Comparison of ENCODE assay signal across 8 cellular contexts in the genomic region with DNA sequence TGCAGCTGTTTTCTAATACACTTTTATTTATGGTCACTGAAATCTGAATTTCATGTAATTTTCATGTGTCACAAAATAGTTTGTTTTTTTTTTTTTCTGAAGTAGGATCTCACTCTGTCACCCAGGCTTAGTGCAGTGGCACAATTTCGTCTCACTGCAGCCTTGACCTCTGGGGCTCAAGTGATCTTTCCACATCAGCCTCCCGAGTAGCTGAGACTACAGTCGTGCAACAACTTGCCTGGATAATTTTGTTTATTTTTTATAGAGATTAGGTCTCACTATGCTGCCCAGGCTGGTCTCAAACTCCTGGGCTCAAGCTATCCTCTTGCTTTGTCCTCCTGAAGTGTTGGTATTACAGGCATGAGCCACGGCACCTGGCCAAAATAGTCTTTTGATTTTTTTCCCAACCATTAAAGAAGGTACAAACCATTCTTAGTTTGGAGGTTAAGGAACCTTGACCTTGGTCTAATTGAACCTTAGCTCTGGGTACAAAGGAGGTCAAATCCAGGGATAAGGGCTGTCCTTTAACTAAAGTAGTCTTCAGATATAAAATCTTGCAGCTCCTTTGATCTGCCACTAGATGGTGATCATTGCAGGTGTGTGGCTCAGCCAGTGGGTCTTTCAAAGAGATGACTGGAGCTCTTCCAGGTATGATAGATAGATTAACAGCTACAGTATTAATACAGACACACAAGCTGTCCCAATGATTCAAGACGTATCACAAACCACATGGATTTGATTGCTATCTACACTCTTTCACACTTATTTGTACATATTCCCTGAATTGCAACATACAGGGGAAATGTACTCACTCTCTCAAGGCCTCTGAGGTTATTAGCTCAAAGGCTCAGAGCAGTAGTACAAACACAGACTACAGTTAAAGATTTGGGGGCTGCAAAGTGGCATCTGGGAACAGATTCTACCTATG. TPM values are rescaled to one million over a fixed set of nuclear protein-coding genes. Genes with fewer than 3 reads are reported as not detected.
DNase-seq lines count a peak whose midpoint lies in the region; ATAC-seq and TF ChIP-seq lines count a peak whose summit lies in the region.

No MANE protein-coding gene starts in this region.

- no peak for TF ChIP-seq POLR2A in IMR-90 (IDR thresholded peaks at IDR 0.05; ENCODE audit: low read depth, low read length)
- TF ChIP-seq POLR2A in upper lobe of left lung (IDR thresholded peaks at IDR 0.05) = no peak
- TF ChIP-seq POLR2A in ovary (IDR thresholded peaks at IDR 0.05) = no peak

- TF ChIP-seq EP300 in upper lobe of left lung (IDR thresholded peaks at IDR 0.05) (no peak), ovary (IDR thresholded peaks at IDR 0.05) (no peak)

- in situ Hi-C loops in IMR-90 (cut with MboI; ENCODE audit: low sequenced_read_pairs) = loop anchor here (5.0 to 25.0 kb wide), 2 partner anchors 97 to 602 kb away; no protein-coding TSS in a partner anchor

- H2AFZ ChIP-seq in IMR-90 (replicated peaks; ENCODE audit: low read length, poor library complexity) = no peak overlapping the region
- 0 out of 2 replicates have a peak overlapping the region, but pooled peaks have one; percentile 19 for H2AFZ ChIP-seq in OCI-LY3 (ENCODE audit: low read depth, low read length)

- dilution Hi-C loops in IMR-90 (cut with HindIII; ENCODE audit: low sequenced_read_pairs, unreplicated experiment) = no loop called here

- WGBS in IMR-90 (ENCODE audit: extremely low coverage in 2 of 2, insufficient read length in 1 of 2), 2 experiments = no CpG with 5 or more reads among the region's 5 CpGs
- 49 to 53% methylated on average over 5 of the region's 5 CpGs for WGBS in upper lobe of left lung, 2 donors
- WGBS in ovary, 3 donors = 30 to 45% (median 35%) methylated on average over 5 of the region's 5 CpGs

- TF ChIP-seq RAD21 in IMR-90 (IDR thresholded peaks at IDR 0.05; ENCODE audit: low read length) = peak; percentile 72

- H3K4me1 ChIP-seq in Caco-2 = peaks cover 20% of the 10 kb centered on the region
- peaks cover 3% of the 10 kb centered on the region for H3K4me1 ChIP-seq in IMR-90 (ENCODE audit: control insufficient read depth, insufficient read depth, low read length)
- H3K4me1 ChIP-seq in OCI-LY3 (ENCODE audit: low read length) = peaks cover 15% of the 10 kb centered on the region
- peaks cover 4 to 6% (median 6%) of the 10 kb centered on the region in 4 donors for H3K4me1 ChIP-seq in upper lobe of left lung
- H3K4me1 ChIP-seq in ovary (ENCODE audit: insufficient read depth) = peaks cover 2% of the 10 kb centered on the region

- ATAC-seq in GM18870 (IDR thresholded peaks at IDR 0.05; ENCODE audit: unreplicated experiment) (peak; percentile 46), IMR-90 (ENCODE audit: low read depth) (peak; percentile 30), upper lobe of left lung (ENCODE audit: low FRiP score in 2 of 2) (peak; percentile 39 to 57)

- H2BK120ac ChIP-seq in IMR-90 (ENCODE audit: low read depth, low read length) = no peak overlapping the region

- H3K36me3 ChIP-seq in Caco-2 (ENCODE audit: control insufficient read depth, insufficient read depth, low read length) (no peaks in the 10 kb centered on the region), IMR-90 (ENCODE audit: control insufficient read depth, insufficient read depth, low read length) (no peaks in the 10 kb centered on the region), OCI-LY3 (replicated peaks; ENCODE audit: low read depth, low read length) (no peaks in the 10 kb centered on the region), upper lobe of left lung (no peaks in the 10 kb centered on the region), ovary (no peaks in the 10 kb centered on the region)

- H3K4me3 Mint-ChIP-seq in Caco-2 (ENCODE audit: unreplicated experiment) = no peak overlapping the region
- no peak overlapping the region for H3K4me3 Mint-ChIP-seq in MCF 10A (ENCODE audit: unreplicated experiment)

- no peak overlapping the region for H3K56ac ChIP-seq in IMR-90 (ENCODE audit: extremely low read depth, insufficient read depth, low read length)

- no peak overlapping the region for H2AK9ac ChIP-seq in IMR-90 (replicated peaks; ENCODE audit: low read depth, low read length, poor library complexity)

- H3K9me3 Mint-ChIP-seq in Caco-2 (ENCODE audit: unreplicated experiment) (no peaks in the 10 kb centered on the region), MCF 10A (ENCODE audit: unreplicated experiment) (no peaks in the 10 kb centered on the region)

- H4K5ac ChIP-seq in IMR-90 (ENCODE audit: low read depth, low read length) = no peak overlapping the region

- no peaks in the 10 kb centered on the region for H3K27me3 Mint-ChIP-seq in Caco-2 (ENCODE audit: insufficient read depth, unreplicated experiment)
- no peaks in the 10 kb centered on the region for H3K27me3 Mint-ChIP-seq in MCF 10A (ENCODE audit: insufficient read depth, unreplicated experiment)

- H3K27me3 ChIP-seq in Caco-2 (replicated peaks; ENCODE audit: control insufficient read depth, insufficient read depth, low read length) (no peaks in the 10 kb centered on the region), IMR-90 (ENCODE audit: control insufficient read depth, insufficient read depth, low read length) (peaks cover 13% of the 10 kb centered on the region), OCI-LY3 (ENCODE audit: low read depth, low read length) (no peaks in the 10 kb centered on the region), upper lobe of left lung (no peaks in the 10 kb centered on the region), ovary (no peaks in the 10 kb centered on the region)

- H2BK5ac ChIP-seq in IMR-90 (ENCODE audit: low read depth, low read length, poor library complexity, severe bottlenecking) = no peak overlapping the region

- H3K9me1 ChIP-seq in IMR-90 (ENCODE audit: insufficient read depth, low read length) = peaks cover 5% of the 10 kb centered on the region

- no peak overlapping the region for H4K91ac ChIP-seq in IMR-90 (ENCODE audit: insufficient read depth, low read depth, low read length)

- H3K4ac ChIP-seq in IMR-90 (ENCODE audit: low read depth, low read length) = no peak overlapping the region

- no peak overlapping the region for H2AK5ac ChIP-seq in IMR-90 (ENCODE audit: low read depth, low read length)

- H3K9me3 ChIP-seq in Caco-2 (no peaks in the 10 kb centered on the region), IMR-90 (ENCODE audit: control insufficient read depth, insufficient read depth, low read length) (no peaks in the 10 kb centered on the region), OCI-LY3 (ENCODE audit: insufficient read depth, low read length) (no peaks in the 10 kb centered on the region), upper lobe of left lung (no peaks in the 10 kb centered on the region), ovary (no peaks in the 10 kb centered on the region)

- DNase-seq in Caco-2 = peak; percentile 53 to 57
- peak; percentile 31 for DNase-seq in IMR-90
- DNase-seq in MCF 10A (ENCODE audit: unreplicated experiment) = peak; percentile 55
- DNase-seq in left kidney (ENCODE audit: low read depth, low spot score) = peak; percentile 49
- peak in 1 of 2 donors; percentile 27 for DNase-seq in upper lobe of left lung
- no peak for DNase-seq in ovary

- TF ChIP-seq CTCF in Caco-2 (IDR thresholded peaks at IDR 0.05; ENCODE audit: insufficient read depth in 1 of 2, low read depth in 1 of 2, low read length in 1 of 2, severe bottlenecking in 1 of 2, unreplicated experiment in 1 of 2) (peak; percentile 79 to 89), IMR-90 (conservative IDR thresholded peaks at IDR 0.05; ENCODE audit: low read depth, low read length) (peak; percentile 74), OCI-LY3 (IDR thresholded peaks at IDR 0.05; ENCODE audit: low read depth, low read length) (peak; percentile 82), MCF 10A (IDR thresholded peaks at IDR 0.05; ENCODE audit: unreplicated experiment) (peak; percentile 82), upper lobe of left lung (IDR thresholded peaks at IDR 0.05) (peak; percentile 54 to 72 (median 66)), ovary (IDR thresholded peaks at IDR 0.05) (no peak)

- H3K4me3 ChIP-seq in Caco-2 (ENCODE audit: low read depth, low read length) (no peak overlapping the region), IMR-90 (ENCODE audit: insufficient read depth, low read depth, low read length) (no peak overlapping the region), OCI-LY3 (ENCODE audit: low read length) (no peak overlapping the region), upper lobe of left lung (no peak overlapping the region), ovary (no peak overlapping the region)

- H3K18ac ChIP-seq in IMR-90 (ENCODE audit: low read depth, low read length) = no peak overlapping the region

- H3K79me2 ChIP-seq in OCI-LY3 (ENCODE audit: low read length) = peaks cover 3% of the 10 kb centered on the region

- H3K36me3 Mint-ChIP-seq in Caco-2 (ENCODE audit: insufficient read depth, unreplicated experiment) (peaks cover 7% of the 10 kb centered on the region), MCF 10A (ENCODE audit: insufficient read depth, unreplicated experiment) (no peaks in the 10 kb centered on the region)

- POLR2A ChIA-PET in Caco-2 (lab: Charles Lee) (interaction anchor here (0.6 to 1.1 kb wide), 2 partner anchors 47 to 100 kb away, joined by 3 read pairs; no protein-coding TSS in a partner anchor), IMR-90 (lab: Charles Lee; ENCODE audit: unreplicated experiment) (no interaction called here), MCF 10A (lab: Yijun Ruan, JAX) (interaction anchor here (0.6 to 2.4 kb wide), 8 partner anchors 14 to 395 kb away, joined by 3 to 18 read pairs (median 4); a partner anchor contains a TSS)

- H3K23ac ChIP-seq in IMR-90 (ENCODE audit: low read depth, low read length) = no peak overlapping the region

- intact Hi-C loops in Caco-2 (cut with micrococcal nuclease; ENCODE audit: unreplicated experiment) (loop anchor here (1.0 to 5.0 kb wide), 4 partner anchors 57 to 127 kb away; no protein-coding TSS in a partner anchor), IMR-90 (cut with micrococcal nuclease) (loop anchor here (1.0 to 5.0 kb wide), 3 partner anchors 48 to 127 kb away; no protein-coding TSS in a partner anchor), MCF 10A (cut with micrococcal nuclease) (loop anchor here (1.0 to 5.0 kb wide), 3 partner anchors 100 to 612 kb away; no protein-coding TSS in a partner anchor), ovary (cut with DNase I) (loop anchor here in 3 of 4 donors (10.0 kb wide), 2 partner anchors 105 to 115 kb away; a partner anchor contains a TSS)

- H3K27ac ChIP-seq in IMR-90 (ENCODE audit: insufficient read depth, low read length) = no peak overlapping the region
- no peak overlapping the region for H3K27ac ChIP-seq in OCI-LY3 (ENCODE audit: low read length)
- H3K27ac ChIP-seq in upper lobe of left lung = no peak overlapping the region
- H3K27ac ChIP-seq in ovary = no peak overlapping the region

- BruUV-seq in Caco-2 (replicated peaks; lab: Mats Ljungman, UMichigan) = no TSS peak
- BruUV-seq in IMR-90 (replicated peaks; lab: Mats Ljungman, UMichigan) = no TSS peak
- BruUV-seq in MCF 10A (replicated peaks; lab: Mats Ljungman, UMichigan) = no TSS peak

- H4K8ac ChIP-seq in IMR-90 (ENCODE audit: low read depth in 2 of 2, low read length in 2 of 2) = no peak overlapping the region

- H3K9ac ChIP-seq in IMR-90 (ENCODE audit: low read depth, low read length) (no peak overlapping the region), OCI-LY3 (ENCODE audit: low read length) (no peak overlapping the region)

- H3K14ac ChIP-seq in IMR-90 (replicated peaks; ENCODE audit: low read depth, low read length) = no peak overlapping the region

- CTCF ChIA-PET in Caco-2 (lab: Charles Lee) (interaction anchor here (0.7 to 2.3 kb wide), 33 partner anchors 11 to 316 kb away, joined by 3 to 146 read pairs (median 5); a partner anchor contains a TSS), IMR-90 (lab: Yijun Ruan, JAX) (interaction anchor here (0.6 to 2.1 kb wide), 13 partner anchors 8 to 1785 kb away, joined by 3 to 38 read pairs (median 3); no protein-coding TSS in a partner anchor), MCF 10A (lab: Yijun Ruan, JAX) (interaction anchor here (0.6 to 5.4 kb wide), 70 partner anchors 10 to 641 kb away, joined by 3 to 293 read pairs (median 5); a partner anchor contains a TSS)

- H2BK20ac ChIP-seq in IMR-90 (ENCODE audit: low read depth, low read length) = no peak overlapping the region

- H3K79me1 ChIP-seq in IMR-90 (ENCODE audit: low read depth in 1 of 2, low read length in 2 of 2) = peaks cover 0 to 8% of the 10 kb centered on the region in 2 experiments; a peak in 3 of 4 replicates

- H4K20me1 ChIP-seq in IMR-90 (ENCODE audit: insufficient read depth, low read length) (no peaks in the 10 kb centered on the region), OCI-LY3 (ENCODE audit: insufficient read depth, low read length) (no peaks in the 10 kb centered on the region)

- H3K4me2 ChIP-seq in IMR-90 (ENCODE audit: low read depth, low read length) (no peak overlapping the region), OCI-LY3 (ENCODE audit: low read length) (no peak overlapping the region)

- H3K27ac Mint-ChIP-seq in Caco-2 (ENCODE audit: unreplicated experiment) (no peak overlapping the region), MCF 10A (ENCODE audit: low read depth, unreplicated experiment) (no peak overlapping the region)

- H3K4me1 Mint-ChIP-seq in Caco-2 (ENCODE audit: low read depth, unreplicated experiment) (peaks cover 32% of the 10 kb centered on the region), MCF 10A (ENCODE audit: insufficient read depth, unreplicated experiment) (peaks cover 6% of the 10 kb centered on the region)

- no peak overlapping the region for H2BK15ac ChIP-seq in IMR-90 (ENCODE audit: low read depth, low read length)

RNA-seq across cellular contexts. Expression of a gene that starts 4.7 kb away (rescaled TPM):
- total RNA-seq in Caco-2 (2022) = 5.4 and 7.6 TPM in 2 replicates
- 16.5 and 22.8 TPM in 2 replicates for total RNA-seq in IMR-90 (2012; rRNA removed)
- 11.9 and 14.3 TPM in 2 replicates for polyA plus RNA-seq in IMR-90 (2012; rRNA removed)
- 1.4 and 2.2 TPM in 2 replicates for polyA plus RNA-seq in IMR-90 (2012; cell fraction: cytosol; rRNA removed)
- polyA plus RNA-seq in IMR-90 (2012; cell fraction: nucleus; rRNA removed; ENCODE audit: low replicate concordance) = 1.2 and 10.8 TPM in 2 replicates
- 24.9 and 36.6 TPM in 2 replicates for total RNA-seq in MCF 10A (2022)
- total RNA-seq in upper lobe of left lung = 10 to 100 TPM in 5 of 6 donors, 1 to 10 TPM in 1; 7.4 to 36.7 (median 18.3) TPM
- total RNA-seq in ovary = 10 to 100 TPM; 17.1 to 24.2 (median 21.4) TPM
- 10 to 100 TPM; 24.8 to 25.7 TPM for polyA plus RNA-seq in ovary

RNA-seq across cellular contexts. Expression of a gene that starts 7.4 kb away (rescaled TPM):
- not detected in 2 replicates for total RNA-seq in Caco-2 (2022)
- total RNA-seq in IMR-90 (2012; rRNA removed) = not detected in 2 replicates
- not detected in 2 replicates for polyA plus RNA-seq in IMR-90 (2012; rRNA removed)
- not detected in 2 replicates for polyA plus RNA-seq in IMR-90 (2012; cell fraction: cytosol; rRNA removed)
- polyA plus RNA-seq in IMR-90 (2012; cell fraction: nucleus; rRNA removed; ENCODE audit: low replicate concordance) = not detected in 2 replicates
- not detected in 2 replicates for total RNA-seq in MCF 10A (2022)
- total RNA-seq in upper lobe of left lung = not detected
- under 1 TPM in 2 of 7 donors, not detected in 5; 0.05 to 0.10 TPM for total RNA-seq in ovary
- not detected for polyA plus RNA-seq in ovary

RNA-seq across cellular contexts. Expression of a gene that starts 43.9 kb away (rescaled TPM):
- total RNA-seq in Caco-2 (2022) = 18.6 and 19.4 TPM in 2 replicates
- under 0.01 and 174 TPM in 2 replicates for total RNA-seq in IMR-90 (2012; rRNA removed)
- polyA plus RNA-seq in IMR-90 (2012; rRNA removed) = not detected in 2 replicates
- polyA plus RNA-seq in IMR-90 (2012; cell fraction: cytosol; rRNA removed) = not detected in 2 replicates
- not detected in 2 replicates for polyA plus RNA-seq in IMR-90 (2012; cell fraction: nucleus; rRNA removed; ENCODE audit: low replicate concordance)
- 5.0 and 9.1 TPM in 2 replicates for total RNA-seq in MCF 10A (2022)
- not detected for total RNA-seq in upper lobe of left lung
- total RNA-seq in ovary = 1 to 10 TPM in 2 of 7 donors, not detected in 5; 2.3 to 8.3 TPM
- polyA plus RNA-seq in ovary = not detected

Comparison
In these comparisons a context has a peak if more than half of its experiments do, and no peak if none do; other contexts are left out.
1. DNase-seq: peak in Caco-2 (2 of 2), IMR-90 (single experiment), MCF 10A (single experiment) and left kidney (single experiment); none in ovary (0 of 5).
2. CTCF ChIP-seq: peak in Caco-2 (2 of 2), IMR-90 (single experiment), OCI-LY3 (single experiment), MCF 10A (single experiment) and upper lobe of left lung (6 of 6); none in ovary (0 of 3).
3. Peak in every context shown above with its lines, with median percentiles within 50 percentile points of each other: ATAC-seq.